11 cellular contexts compared by ENCODE assay signal in the genomic region with DNA sequence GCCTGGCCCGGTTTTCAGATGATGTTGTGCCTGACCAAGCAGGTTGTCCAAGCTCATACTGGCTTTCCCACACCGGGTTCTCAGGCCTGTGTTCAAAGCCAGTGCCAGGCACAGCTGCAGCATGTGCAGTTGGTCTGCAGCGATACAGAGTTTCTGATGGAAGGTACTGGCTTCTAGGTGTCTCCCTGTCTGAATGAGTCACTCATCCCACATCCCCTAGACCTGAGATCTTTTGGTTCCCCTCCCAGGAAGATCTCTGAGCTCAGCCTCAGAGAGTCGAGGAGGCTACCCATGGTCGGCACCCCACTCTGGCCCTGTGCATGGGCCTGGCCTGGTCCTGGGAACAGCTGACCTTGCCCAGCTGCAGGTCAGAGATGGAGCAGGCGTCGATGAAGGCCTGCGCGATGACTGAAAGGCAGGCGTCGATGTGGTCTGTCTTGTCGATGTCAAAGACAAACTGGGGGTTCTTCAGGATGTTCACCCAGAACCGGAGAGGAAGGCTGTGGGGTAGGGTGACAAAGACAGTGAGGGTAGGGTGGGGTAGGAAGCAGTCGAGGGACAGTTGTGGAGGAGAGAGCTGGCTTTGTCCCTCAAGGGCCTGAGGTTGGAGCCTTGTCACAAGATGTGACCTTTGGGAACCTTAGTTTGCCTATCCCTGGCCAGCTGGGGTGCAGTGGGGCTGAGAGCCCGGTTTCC. TPM values are rescaled to one million over a fixed set of nuclear protein-coding genes. Genes with fewer than 3 reads are reported as not detected.
DNase-seq lines count a peak whose midpoint lies in the region; ATAC-seq, FAIRE-seq and TF ChIP-seq lines count a peak whose summit lies in the region.
"Had no signal": no experiment of that assay in that cellular context is flagged by ENCODE, and none has a peak within 500 bp of the region (broad histone marks: within the 10 kb centered on the region; RNA-seq: fewer than 3 reads in every experiment).

No MANE protein-coding gene starts in this region.

- TF ChIP-seq POLR2A in Peyer's patch (IDR thresholded peaks at IDR 0.05), result no peak

- H3K9me3 ChIP-seq in Peyer's patch, result no peaks in the 10 kb centered on the region
- no peaks in the 10 kb centered on the region for H3K9me3 ChIP-seq in skeletal muscle tissue (ENCODE audit: control insufficient read depth in 3 of 3, low read length in 3 of 3)

- peaks cover 0 to 38% (median 0%) of the 10 kb centered on the region in 4 donors for H3K4me1 ChIP-seq in Peyer's patch
- peaks cover 58 to 75% (median 72%) of the 10 kb centered on the region in 3 donors for H3K4me1 ChIP-seq in skeletal muscle tissue (ENCODE audit: control insufficient read depth in 3 of 3, insufficient read depth in 3 of 3, low read length in 3 of 3)

- H3K4me3 ChIP-seq in Peyer's patch, result no peak overlapping the region
- no peak overlapping the region for H3K4me3 ChIP-seq in fibroblast of mammary gland (ENCODE audit: control insufficient read depth, low read depth, low read length)
- no peak overlapping the region for H3K4me3 ChIP-seq in skeletal muscle tissue (ENCODE audit: low read length in 3 of 3)

- ATAC-seq in HG03196 (IDR thresholded peaks at IDR 0.05; ENCODE audit: unreplicated experiment) (no peak), HG02623 (IDR thresholded peaks at IDR 0.05; ENCODE audit: unreplicated experiment) (no peak), GM18870 (IDR thresholded peaks at IDR 0.05; ENCODE audit: unreplicated experiment) (no peak)

- peak overlapping the region in 2 of 3 donors; percentile 5 to 40 for H3K9ac ChIP-seq in skeletal muscle tissue (ENCODE audit: low read depth in 1 of 3, low read length in 3 of 3)

- no peaks in the 10 kb centered on the region for H3K27me3 ChIP-seq in Peyer's patch
- H3K27me3 ChIP-seq in skeletal muscle tissue (ENCODE audit: control insufficient read depth in 3 of 3, insufficient read depth in 3 of 3, low read length in 3 of 3), result no peaks in the 10 kb centered on the region

- no peak for FAIRE-seq in urothelium cell line (lab: Jason Lieb, UNC)
- FAIRE-seq: keratinocyte had no signal

- DNase-seq in Daoy (ENCODE audit: low read depth) (peak; percentile 36), Peyer's patch (no peak), fibroblast of mammary gland (ENCODE audit: low read depth) (peak; percentile 28), urothelium cell line (ENCODE audit: low spot score) (no peak)
- DNase-seq: activated T-cell treated with anti-CD3 and anti-CD28 coated beads, Interleukin-2, amount 50 U/mL, for 48 hours had no signal

- no peak for TF ChIP-seq CTCF in Peyer's patch (IDR thresholded peaks at IDR 0.05)
- TF ChIP-seq CTCF in fibroblast of mammary gland (conservative IDR thresholded peaks at IDR 0.05; ENCODE audit: control insufficient read depth, insufficient read depth, low read depth, low read length), result no peak

- H3K36me3 ChIP-seq in Peyer's patch (peaks cover 0 to 5% (median 0%) of the 10 kb centered on the region in 3 donors), skeletal muscle tissue (ENCODE audit: control insufficient read depth in 3 of 3, insufficient read depth in 3 of 3, low read length in 3 of 3) (peaks cover 7 to 27% (median 25%) of the 10 kb centered on the region in 3 donors)

- H3K27ac ChIP-seq in Peyer's patch (peak overlapping the region in 3 of 4 donors; percentile 12 to 35 (median 17)), skeletal muscle tissue (ENCODE audit: low read depth, low read length) (peak overlapping the region; percentile 48)

RNA-seq across cellular contexts. Expression of a gene that starts 15.2 kb away (rescaled TPM):
- total RNA-seq in Daoy (2014; rRNA removed; shearing (Covaris generic)), result not detected in 2 replicates
- total RNA-seq in Peyer's patch, result not detected
- not detected for total RNA-seq in skeletal muscle tissue
- total RNA-seq: renal cortical epithelial cell had no signal

RNA-seq across cellular contexts. Expression of a gene that starts 29.8 kb away (rescaled TPM):
- total RNA-seq in Daoy (2014; rRNA removed; shearing (Covaris generic)), result not detected in 2 replicates
- total RNA-seq in Peyer's patch, result not detected
- total RNA-seq in skeletal muscle tissue, result not detected
- total RNA-seq: renal cortical epithelial cell had no signal

RNA-seq across cellular contexts. Expression of a gene that starts 48.3 kb away (rescaled TPM):
- 9.1 and 12.1 TPM in 2 replicates for total RNA-seq in Daoy (2014; rRNA removed; shearing (Covaris generic))
- total RNA-seq in Peyer's patch (100 to 1,000 TPM in 1 of 4 donors, 10 to 100 TPM in 3; 13.1 to 305 (median 48.2) TPM), skeletal muscle tissue (92.4 TPM)

Comparison
In these comparisons a context has a peak if more than half of its experiments do, and no peak if none do; other contexts are left out.
1. DNase-seq: peak in Daoy (single experiment) and fibroblast of mammary gland (single experiment); none in Peyer's patch (0 of 3) and urothelium cell line (single experiment).